In genomic region chr16:28195859-28196258, GRCh38 we compare ENCODE assay signal across 19 cellular contexts. TPM values are rescaled to one million over a fixed set of nuclear protein-coding genes. Genes with fewer than 3 reads are reported as not detected.
DNase-seq lines count a peak whose midpoint lies in the region; ATAC-seq and TF ChIP-seq lines count a peak whose summit lies in the region.
"Had no signal": no experiment of that assay in that cellular context is flagged by ENCODE, and none has a peak within 500 bp of the region (broad histone marks: within the 10 kb centered on the region; RNA-seq: fewer than 3 reads in every experiment).

No MANE protein-coding gene starts in this region.

- no peak overlapping the region for H3K4me3 ChIP-seq in IMR-90 (ENCODE audit: insufficient read depth, low read depth, low read length)
- H3K4me3 ChIP-seq: adrenal gland, cardiac muscle cell, psoas muscle had no signal

- no peak for ATAC-seq in activated CD4-positive, alpha-beta T cell treated with anti-CD3 and anti-CD28 coated beads for 36 hours
- ATAC-seq in IMR-90 (ENCODE audit: low read depth) (no peak), GM18870 (IDR thresholded peaks at IDR 0.05; ENCODE audit: unreplicated experiment) (no peak), HG02678 (IDR thresholded peaks at IDR 0.05; ENCODE audit: unreplicated experiment) (no peak)
- ATAC-seq: left ventricle myocardium superior, psoas muscle, SK-N-SH treated with all-trans-retinoic acid at 6 μM for 48 hours had no signal

- intact Hi-C loops in activated CD4-positive, alpha-beta T cell treated with anti-CD3 and anti-CD28 coated beads for 36 hours (cut with DNase I, micrococcal nuclease), result loop anchor here (2.0 to 10.0 kb wide), 2 partner anchors 15 to 791 kb away; partner anchors contain the start of genes IL21R (in 1 of the 2) and XPO6 (in 1 of the 2)
- intact Hi-C loops in IMR-90 (cut with micrococcal nuclease), result no loop called here

- TF ChIP-seq CTCF in IMR-90 (conservative IDR thresholded peaks at IDR 0.05; ENCODE audit: low read depth, low read length), result no peak
- TF ChIP-seq CTCF in nephron progenitor cell (IDR thresholded peaks at IDR 0.05), result no peak

- peak overlapping the region; percentile 31; the same call in 1 of the 2 replicates for H3K18ac ChIP-seq in IMR-90 (ENCODE audit: low read depth, low read length)

- H4K20me1 ChIP-seq in IMR-90 (ENCODE audit: insufficient read depth, low read length), result peaks cover 34% of the 10 kb centered on the region

- H3K14ac ChIP-seq in IMR-90 (replicated peaks; ENCODE audit: low read depth, low read length), result no peak overlapping the region; the same call in 1 of the 2 replicates

- TF ChIP-seq RAD21 in IMR-90 (IDR thresholded peaks at IDR 0.05; ENCODE audit: low read length), result no peak

- in situ Hi-C loops in IMR-90 (cut with MboI; ENCODE audit: low sequenced_read_pairs), result no loop called here

- no peak overlapping the region; the same call in 1 of the 2 replicates for H3K27ac ChIP-seq in IMR-90 (ENCODE audit: insufficient read depth, low read length)
- H3K27ac ChIP-seq: adrenal gland, C4-2B, cardiac muscle cell, psoas muscle had no signal

- CTCF ChIA-PET in activated CD4-positive, alpha-beta T cell treated with anti-CD3 and anti-CD28 coated beads for 36 hours (lab: Charles Lee), result no interaction called here
- CTCF ChIA-PET in IMR-90 (lab: Yijun Ruan, JAX), result no interaction called here

- peak overlapping the region; percentile 77 for H3K27ac Mint-ChIP-seq in activated CD4-positive, alpha-beta T cell treated with anti-CD3 and anti-CD28 coated beads for 36 hours
- H3K27ac Mint-ChIP-seq in activated naive CD8-positive, alpha-beta T cell, result peak overlapping the region; percentile 97
- peak overlapping the region; percentile 2 for H3K27ac Mint-ChIP-seq in nephron progenitor cell

- no peak overlapping the region for H2AK5ac ChIP-seq in IMR-90 (ENCODE audit: low read depth, low read length)

- WGBS in IMR-90 (ENCODE audit: extremely low coverage in 2 of 2, insufficient read length in 1 of 2), 2 experiments, result 100% methylated on average over 2 of the region's 2 CpGs; no CpG with 5 or more reads in 1 of the 2 experiments

- H3K23ac ChIP-seq in IMR-90 (ENCODE audit: low read depth, low read length), result no peak overlapping the region

- H4K8ac ChIP-seq in IMR-90 (ENCODE audit: low read depth in 2 of 2, low read length in 2 of 2), result peak overlapping the region; percentile 26 to 99; a peak in 2 of 4 replicates

- H3K4me2 ChIP-seq in IMR-90 (ENCODE audit: low read depth, low read length), result no peak overlapping the region

- peaks cover 26% of the 10 kb centered on the region for H3K9me1 ChIP-seq in IMR-90 (ENCODE audit: insufficient read depth, low read length)

- POLR2A ChIA-PET in activated CD4-positive, alpha-beta T cell treated with anti-CD3 and anti-CD28 coated beads for 36 hours (lab: Charles Lee), result no interaction called here
- POLR2A ChIA-PET in IMR-90 (lab: Charles Lee; ENCODE audit: unreplicated experiment), result no interaction called here

- dilution Hi-C loops in IMR-90 (cut with HindIII; ENCODE audit: low sequenced_read_pairs, unreplicated experiment), result no loop called here

- H3K4me1 Mint-ChIP-seq in activated CD4-positive, alpha-beta T cell treated with anti-CD3 and anti-CD28 coated beads for 36 hours, result peaks cover 73% of the 10 kb centered on the region
- H3K4me1 Mint-ChIP-seq in activated naive CD8-positive, alpha-beta T cell (ENCODE audit: low read depth), result peaks cover 79% of the 10 kb centered on the region
- peaks cover 38% of the 10 kb centered on the region for H3K4me1 Mint-ChIP-seq in nephron progenitor cell

- H3K27me3 Mint-ChIP-seq in activated CD4-positive, alpha-beta T cell treated with anti-CD3 and anti-CD28 coated beads for 36 hours, result no peaks in the 10 kb centered on the region
- H3K27me3 Mint-ChIP-seq in activated naive CD8-positive, alpha-beta T cell, result no peaks in the 10 kb centered on the region
- H3K27me3 Mint-ChIP-seq in nephron progenitor cell (ENCODE audit: low read depth, poor library complexity), result no peaks in the 10 kb centered on the region

- no peak overlapping the region for H2AK9ac ChIP-seq in IMR-90 (replicated peaks; ENCODE audit: low read depth, low read length, poor library complexity)

- H2BK120ac ChIP-seq in IMR-90 (ENCODE audit: low read depth, low read length), result 0 out of 2 replicates have a peak overlapping the region, but pooled peaks have one; percentile 35

- H3K36me3 ChIP-seq in IMR-90 (ENCODE audit: control insufficient read depth, insufficient read depth, low read length), result peaks cover 25% of the 10 kb centered on the region
- H3K36me3 ChIP-seq: adrenal gland, cardiac muscle cell had no signal

- no TSS peak for BruUV-seq in IMR-90 (replicated peaks; lab: Mats Ljungman, UMichigan)

- peak overlapping the region; percentile 28; the same call in 1 of the 2 replicates for H2BK20ac ChIP-seq in IMR-90 (ENCODE audit: low read depth, low read length)

- H2AFZ ChIP-seq in IMR-90 (replicated peaks; ENCODE audit: low read length, poor library complexity), result no peak overlapping the region

- peaks cover 53% of the 10 kb centered on the region for H3K36me3 Mint-ChIP-seq in activated CD4-positive, alpha-beta T cell treated with anti-CD3 and anti-CD28 coated beads for 36 hours (ENCODE audit: low read depth)
- peaks cover 12% of the 10 kb centered on the region for H3K36me3 Mint-ChIP-seq in activated naive CD8-positive, alpha-beta T cell
- H3K36me3 Mint-ChIP-seq in nephron progenitor cell (ENCODE audit: low read depth), result peaks cover 29% of the 10 kb centered on the region

- peaks cover 21 to 57% of the 10 kb centered on the region in 2 experiments for H3K79me1 ChIP-seq in IMR-90 (ENCODE audit: low read depth in 1 of 2, low read length in 2 of 2)

- H3K9me3 ChIP-seq in IMR-90 (ENCODE audit: control insufficient read depth, insufficient read depth, low read length), result no peaks in the 10 kb centered on the region
- H3K9me3 ChIP-seq: adrenal gland, psoas muscle had no signal

- H4K91ac ChIP-seq in IMR-90 (ENCODE audit: insufficient read depth, low read depth, low read length), result 0 out of 2 replicates have a peak overlapping the region, but pooled peaks have one; percentile 4

- DNase-seq in activated CD4-positive, alpha-beta T cell treated with anti-CD3 and anti-CD28 coated beads for 36 hours, result no peak
- DNase-seq in activated CD4-positive, alpha-beta T cell treated with anti-CD3 and anti-CD28 coated beads, Interleukin-2, amount 50 U/mL, for 4 hours, result no peak
- DNase-seq in IMR-90 (no peak), nephron progenitor cell (no peak)
- no peak for DNase-seq in stimulated activated CD4-positive, alpha-beta T cell treated with anti-CD3 and anti-CD28 coated beads, Interleukin-4, amount 100 ng/mL, for 24 hours
- DNase-seq: adrenal gland; DMS79; left ventricle myocardium superior; MV-4-11; NCI-H2107; NCI-H774; psoas muscle; stimulated activated naive CD4-positive, alpha-beta T cell had no signal

- H2BK5ac ChIP-seq in IMR-90 (ENCODE audit: low read depth, low read length, poor library complexity, severe bottlenecking), result peak overlapping the region; percentile 99

- H3K27me3 ChIP-seq in IMR-90 (ENCODE audit: control insufficient read depth, insufficient read depth, low read length), result no peaks in the 10 kb centered on the region
- H3K27me3 ChIP-seq: adrenal gland, cardiac muscle cell had no signal

- no peak overlapping the region; the same call in 2 of the 3 replicates for H2BK15ac ChIP-seq in IMR-90 (ENCODE audit: low read depth, low read length)

- peaks cover 34% of the 10 kb centered on the region for H3K4me1 ChIP-seq in IMR-90 (ENCODE audit: control insufficient read depth, insufficient read depth, low read length)

- peak overlapping the region; percentile 71; the same call in 1 of the 2 replicates for H4K5ac ChIP-seq in IMR-90 (ENCODE audit: low read depth, low read length)

- H3K9ac ChIP-seq in IMR-90 (ENCODE audit: low read depth, low read length), result no peak overlapping the region

- no peaks in the 10 kb centered on the region for H3K9me3 Mint-ChIP-seq in activated CD4-positive, alpha-beta T cell treated with anti-CD3 and anti-CD28 coated beads for 36 hours (ENCODE audit: low read depth)
- no peaks in the 10 kb centered on the region for H3K9me3 Mint-ChIP-seq in activated naive CD8-positive, alpha-beta T cell (ENCODE audit: low read depth)
- no peaks in the 10 kb centered on the region for H3K9me3 Mint-ChIP-seq in nephron progenitor cell

- H3K4ac ChIP-seq in IMR-90 (ENCODE audit: low read depth, low read length), result peak overlapping the region; percentile 11; the same call in 1 of the 2 replicates

- H3K4me3 Mint-ChIP-seq in activated CD4-positive, alpha-beta T cell treated with anti-CD3 and anti-CD28 coated beads for 36 hours, result no peak overlapping the region
- peak overlapping the region; percentile 7 for H3K4me3 Mint-ChIP-seq in activated naive CD8-positive, alpha-beta T cell
- no peak overlapping the region for H3K4me3 Mint-ChIP-seq in nephron progenitor cell

- no peak overlapping the region for H3K56ac ChIP-seq in IMR-90 (ENCODE audit: extremely low read depth, insufficient read depth, low read length)

- TF ChIP-seq POLR2A in IMR-90 (IDR thresholded peaks at IDR 0.05; ENCODE audit: low read depth, low read length), result no peak

TF ChIP-seq in IMR-90, 13 proteins besides CTCF, POLR2A, EP300 and RAD21:
- TF ChIP-seq MAFK (IDR thresholded peaks at IDR 0.05; ENCODE audit: low read depth, low read length) (no peak), USF2 (IDR thresholded peaks at IDR 0.05; ENCODE audit: low read depth, low read length) (no peak), SMC3 (IDR thresholded peaks at IDR 0.05; ENCODE audit: low read depth, low read length) (no peak), NFE2L2 (IDR thresholded peaks at IDR 0.05; ENCODE audit: low read depth, low read length) (no peak)
TF ChIP-seq in IMR-90: peak in this region for 0.

RNA-seq across cellular contexts. Expression of gene XPO6, which starts 15.9 kb away (rescaled TPM):
- 100 to 1,000 TPM; 241 to 368 TPM for total RNA-seq in activated CD4-positive, alpha-beta T cell treated with anti-CD3 and anti-CD28 coated beads for 36 hours
- total RNA-seq in IMR-90 (2012; rRNA removed), result 103 and 108 TPM in 2 replicates
- polyA plus RNA-seq in IMR-90 (2012; rRNA removed), result 184 and 202 TPM in 2 replicates
- 213 and 433 TPM in 2 replicates for polyA plus RNA-seq in IMR-90 (2012; cell fraction: cytosol; rRNA removed)
- polyA plus RNA-seq in IMR-90 (2012; cell fraction: nucleus; rRNA removed; ENCODE audit: low replicate concordance), result 272 and 467 TPM in 2 replicates

Comparison
In these comparisons a context has a peak if more than half of its experiments do, and no peak if none do; other contexts are left out.
1. H3K27ac Mint-ChIP-seq: peak in every context shown above with its lines; median percentile 97 in activated naive CD8-positive, alpha-beta T cell; 77 in activated CD4-positive, alpha-beta T cell treated with anti-CD3 and anti-CD28 coated beads for 36 hours; 2 in nephron progenitor cell.